27 cellular contexts compared by ENCODE assay signal in genomic region chr9:87359958-87360601, GRCh38.
"Had no signal": no experiment of that assay in that cellular context is flagged by ENCODE, and none has a peak within 500 bp of the region (broad histone marks: within the 10 kb centered on the region; RNA-seq: fewer than 3 reads in every experiment).

No MANE protein-coding gene starts in this region.

- ATAC-seq: activated CD4-positive, alpha-beta T cell treated with anti-CD3 and anti-CD28 coated beads for 36 hours; activated T-helper 17 cell treated with anti-CD3 and anti-CD28 coated beads, Interleukin-2, amount 50 U/mL, for 72 hours; K562; PC-3; T-cell had no signal

- H3K36me3 ChIP-seq: brain microvascular endothelial cell, WERI-Rb-1 had no signal

- H3K27ac ChIP-seq: brain microvascular endothelial cell, SK-N-MC, WERI-Rb-1 had no signal

- H3K4me3 ChIP-seq: K562, SK-N-MC had no signal

- DNase-seq: activated CD4-positive, alpha-beta memory T cell treated with anti-CD3 and anti-CD28 coated beads, Interleukin-2, amount 10 ng/mL, durations not matched to agents 7 days and 5 days; activated CD4-positive, alpha-beta T cell treated with anti-CD3 and anti-CD28 coated beads for 36 hours; activated CD4-positive, alpha-beta T cell treated with anti-CD3 and anti-CD28 coated beads, Interleukin-2, amount 50 U/mL, for 1 hour; activated gamma-delta T cell; activated naive CD4-positive, alpha-beta T cell treated with anti-CD3 and anti-CD28 coated beads for 36 hours; activated T-cell treated with anti-CD3 and anti-CD28 coated beads for 4 hours; activated T-cell treated with anti-CD3 and anti-CD28 coated beads, Interleukin-2, amount 50 U/mL, for 48 hours; amygdala; brain microvascular endothelial cell; Karpas-422; MM.1S; NCI-H1105; NCI-H1436 treated with DMSO at 0.1 percent for 48 hours; NCI-H187; NCI-H2081; NCI-H446; NCI-H524; PC-3; SHP77 treated with DMSO at 0.1 percent for 48 hours; T-cell; T-helper 2 cell; T1000; WERI-Rb-1 had no signal

- H3K27me3 ChIP-seq: brain microvascular endothelial cell had no signal

- FAIRE-seq: astrocyte, K562 had no signal
